Comparison of ENCODE assay signal across 1 cellular context in genomic region chr12:55940065-55940732, GRCh38.
TF ChIP-seq lines count a peak whose summit lies in the region.

No MANE protein-coding gene starts in this region.

TF ChIP-seq in GM12878, 131 proteins besides CTCF, POLR2A, EP300 and RAD21 (continues in another document):
- TF ChIP-seq MYC (IDR thresholded peaks at IDR 0.05; ENCODE audit: insufficient read depth, insufficient read length, insufficient replicate concordance, low read length, severe bottlenecking) (no peak), CBFB (IDR thresholded peaks at IDR 0.05; ENCODE audit: low read depth) (no peak), NBN (IDR thresholded peaks at IDR 0.05) (peak; percentile 72), NKRF (conservative IDR thresholded peaks at IDR 0.05) (no peak), RUNX3 (IDR thresholded peaks at IDR 0.05; ENCODE audit: low read length) (peak; percentile 76), CEBPZ (IDR thresholded peaks at IDR 0.05; ENCODE audit: low read depth, low read length) (no peak), SMAD1 (IDR thresholded peaks at IDR 0.05; ENCODE audit: low read depth, partially characterized antibody) (no peak), WRNIP1 (IDR thresholded peaks at IDR 0.05; ENCODE audit: borderline replicate concordance, low read depth, low read length) (no peak), CHD2 (IDR thresholded peaks at IDR 0.05; ENCODE audit: borderline replicate concordance, low read depth, low read length) (0 out of 2 replicates have a peak, but pooled peaks have one; percentile 39), BMI1 (IDR thresholded peaks at IDR 0.05; ENCODE audit: borderline replicate concordance) (no peak), SIX5 (IDR thresholded peaks at IDR 0.05; ENCODE audit: low read depth, low read length, severe bottlenecking) (no peak), CBX3 (IDR thresholded peaks at IDR 0.05; ENCODE audit: borderline replicate concordance, low read depth) (no peak), NR2C1 (IDR thresholded peaks at IDR 0.05) (no peak), E4F1 (IDR thresholded peaks at IDR 0.05; ENCODE audit: borderline replicate concordance, partially characterized antibody) (no peak), KLF5 (IDR thresholded peaks at IDR 0.05; ENCODE audit: partially characterized antibody) (no peak), POU2F2 (IDR thresholded peaks at IDR 0.05; ENCODE audit: borderline replicate concordance, low read depth, low read length) (peak; percentile 61; the same call in 1 of the 3 replicates), PKNOX1 (IDR thresholded peaks at IDR 0.05) (no peak), SP1 (IDR thresholded peaks at IDR 0.05; ENCODE audit: low read depth, low read length) (peak; percentile 11), ZNF207 (IDR thresholded peaks at IDR 0.05; ENCODE audit: borderline replicate concordance) (no peak), KAT2A (conservative IDR thresholded peaks at IDR 0.05; ENCODE audit: control insufficient read depth, low read depth, low read length) (no peak), CHD1 (IDR thresholded peaks at IDR 0.05; ENCODE audit: low read depth, low read length) (no peak), BHLHE40 (IDR thresholded peaks at IDR 0.05; ENCODE audit: borderline replicate concordance in 1 of 2, low read depth in 2 of 2, low read length in 1 of 2) (peak in 1 of 2 experiments; percentile 32; a peak in 1 of 4 replicates), SKIL (IDR thresholded peaks at IDR 0.05; ENCODE audit: low read depth, poor library complexity, severe bottlenecking) (no peak), SMC3 (IDR thresholded peaks at IDR 0.05; ENCODE audit: borderline replicate concordance, low read length) (peak; percentile 79; the same call in 1 of the 2 replicates), MAX (IDR thresholded peaks at IDR 0.05; ENCODE audit: low read depth, low read length) (no peak), PRDM15 (CRISPR knock-in tag; IDR thresholded peaks at IDR 0.05) (no peak), RBBP5 (conservative IDR thresholded peaks at IDR 0.05) (no peak), IKZF1 (conservative IDR thresholded peaks at IDR 0.05) (peak; percentile 51), MEF2A (IDR thresholded peaks at IDR 0.05; ENCODE audit: insufficient read depth, low read depth, low read length) (no peak), ZSCAN29 (IDR thresholded peaks at IDR 0.05) (peak; percentile 94), YY1 (IDR thresholded peaks at IDR 0.05; ENCODE audit: low read depth, low read length) (peak; percentile 61; the same call in 1 of the 2 replicates), BCL3 (IDR thresholded peaks at IDR 0.05; ENCODE audit: borderline replicate concordance, insufficient read depth, low read depth, low read length, poor library complexity, severe bottlenecking) (no peak), MLLT1 (IDR thresholded peaks at IDR 0.05) (0 out of 2 replicates have a peak, but pooled peaks have one; percentile 32), ZBTB33 (IDR thresholded peaks at IDR 0.05) (no peak)
